In genomic region chr10:102917962-102918816, GRCh38 we compare ENCODE assay signal across 8 cellular contexts. TPM values are rescaled to one million over a fixed set of nuclear protein-coding genes. Genes with fewer than 3 reads are reported as not detected.
DNase-seq lines count a peak whose midpoint lies in the region; ATAC-seq and TF ChIP-seq lines count a peak whose summit lies in the region.

CNNM2 (plus strand) TSS chr10:102918294; CDS start chr10:102918481, 187 bp downstream.

- intact Hi-C loops in left ventricle myocardium superior (cut with micrococcal nuclease): loop anchor here (5.0 to 10.0 kb wide), 2 partner anchors 147 to 324 kb away; no protein-coding TSS in a partner anchor

- H3K27ac Mint-ChIP-seq in T-helper 17 cell: peak within 1 kb of the TSS; percentile 87
- peak within 1 kb of the TSS; percentile 98 for H3K27ac Mint-ChIP-seq in progenitor cell of endocrine pancreas

- H3K36me3 Mint-ChIP-seq in T-helper 17 cell (ENCODE audit: low read depth) (no peaks in the 10 kb centered on the region), progenitor cell of endocrine pancreas (ENCODE audit: insufficient read depth) (peaks cover 1% of the 10 kb centered on the region)

- peak; percentile 16 for TF ChIP-seq CTCF in progenitor cell of endocrine pancreas (IDR thresholded peaks at IDR 0.05; ENCODE audit: unreplicated experiment)

- H3K9me3 Mint-ChIP-seq in progenitor cell of endocrine pancreas (ENCODE audit: low read depth): no peaks in the 10 kb centered on the region

- ATAC-seq in GM18499 (IDR thresholded peaks at IDR 0.05; ENCODE audit: insufficient read depth, unreplicated experiment) (peak; percentile 88), HG02938 (IDR thresholded peaks at IDR 0.05; ENCODE audit: unreplicated experiment) (peak; percentile 86), T-helper 17 cell (peak; percentile 90), left ventricle myocardium superior (peak; percentile 97)

- peak; percentile 98 for DNase-seq in NCI-H1694 treated with DMSO at 0.1 percent for 48 hours (lab: John Stamatoyannopoulos, UW)
- DNase-seq in T-helper 17 cell: peak; percentile 97 to 100 (median 99)
- peak; percentile 90 to 100 (median 99) for DNase-seq in anterior cingulate cortex (lab: John Stamatoyannopoulos, UW)
- DNase-seq in left ventricle myocardium superior: peak; percentile 100
- DNase-seq in progenitor cell of endocrine pancreas (ENCODE audit: low spot score, unreplicated experiment): peak; percentile 98
- peak; percentile 100 for DNase-seq in ureter (ENCODE audit: low spot score)

- no peaks in the 10 kb centered on the region for H3K9me3 ChIP-seq in T-helper 17 cell (ENCODE audit: control insufficient read depth, low read length, poor library complexity, severe bottlenecking)

- H3K27me3 Mint-ChIP-seq in T-helper 17 cell (peaks cover 7% of the 10 kb centered on the region), progenitor cell of endocrine pancreas (peaks cover 21% of the 10 kb centered on the region)

- H3K4me1 Mint-ChIP-seq in T-helper 17 cell (peaks cover 39% of the 10 kb centered on the region), progenitor cell of endocrine pancreas (ENCODE audit: low read depth) (peaks cover 27% of the 10 kb centered on the region)

- H3K4me3 Mint-ChIP-seq in T-helper 17 cell (peak within 1 kb of the TSS; percentile 96), progenitor cell of endocrine pancreas (ENCODE audit: low read depth) (peak within 1 kb of the TSS; percentile 94)

RNA-seq across cellular contexts. Expression of gene CNNM2, which starts in this region (rescaled TPM):
- total RNA-seq in T-helper 17 cell (10 to 100 TPM in 1 of 2 donors, 1 to 10 TPM in 1; 9.2 to 12.5 TPM), left ventricle myocardium superior (4.2 TPM), progenitor cell of endocrine pancreas (12.5 and 14.5 TPM in 2 replicates), ureter (12.7 TPM)

Comparison
In these comparisons a context has a peak if more than half of its experiments do, and no peak if none do; other contexts are left out.
1. Peak in every context shown above with its lines: DNase-seq and ATAC-seq.